ENCODE assay signal across 30 cellular contexts in genomic region chr15:74182131-74182530, GRCh38. TPM values are rescaled to one million over a fixed set of nuclear protein-coding genes. Genes with fewer than 3 reads are reported as not detected.
"Had no signal": no experiment of that assay in that cellular context is flagged by ENCODE, and none has a peak within 500 bp of the region (broad histone marks: within the 10 kb centered on the region; RNA-seq: fewer than 3 reads in every experiment).

No MANE protein-coding gene starts in this region.

- H3K36me3 Mint-ChIP-seq: activated naive CD4-positive, alpha-beta T cell treated with anti-CD3 and anti-CD28 coated beads, Interleukin-2, amount 50 U/mL, for 72 hours; stimulated activated memory B cell treated with anti-CD40 and anti-IgM and Interleukin-4, amounts not matched to agents 10 μg/mL and 1 μg/mL and 100 μg/mL, for 72 hours; T-cell had no signal

- H3K4me1 ChIP-seq: colonic mucosa, prostate gland had no signal

- H3K9me3 Mint-ChIP-seq: activated naive CD4-positive, alpha-beta T cell treated with anti-CD3 and anti-CD28 coated beads, Interleukin-2, amount 50 U/mL, for 72 hours; central memory CD8-positive, alpha-beta T cell; effector memory CD8-positive, alpha-beta T cell; nephron progenitor cell; stimulated activated memory B cell treated with anti-CD40 and anti-IgM and Interleukin-4, amounts not matched to agents 10 μg/mL and 1 μg/mL and 100 μg/mL, for 72 hours; T-cell; T-helper 2 cell treated with Interferon-gamma antibody and Interleukin-4, amounts not matched to agents 5 μg/mL and 100 μg/mL, for 36 hours had no signal

- H3K9me3 ChIP-seq: ascending aorta, colonic mucosa, gastrocnemius medialis, prostate gland, stomach, suprapubic skin, transverse colon, vagina had no signal

- H3K27ac ChIP-seq: ascending aorta, brain microvascular endothelial cell, colonic mucosa, dorsolateral prefrontal cortex, gastrocnemius medialis, prostate gland, skin epidermis, stomach, suprapubic skin, transverse colon, vagina, WERI-Rb-1 had no signal

- H3K27ac Mint-ChIP-seq: activated naive CD4-positive, alpha-beta T cell treated with anti-CD3 and anti-CD28 coated beads, Interleukin-2, amount 50 U/mL, for 72 hours; nephron progenitor cell; stimulated activated memory B cell treated with anti-CD40 and anti-IgM and Interleukin-4, amounts not matched to agents 10 μg/mL and 1 μg/mL and 100 μg/mL, for 72 hours; T-cell; T-helper 2 cell treated with Interferon-gamma antibody and Interleukin-4, amounts not matched to agents 5 μg/mL and 100 μg/mL, for 36 hours had no signal

- H3K4me1 Mint-ChIP-seq: central memory CD8-positive, alpha-beta T cell; T-cell had no signal

- ATAC-seq: activated naive CD4-positive, alpha-beta T cell treated with anti-CD3 and anti-CD28 coated beads, Interleukin-2, amount 50 U/mL, for 72 hours; effector memory CD8-positive, alpha-beta T cell; esophagus mucosa; gastrocnemius medialis; stimulated activated memory B cell treated with anti-CD40 and anti-IgM and Interleukin-4, amounts not matched to agents 10 μg/mL and 1 μg/mL and 100 μg/mL, for 72 hours; T-cell had no signal

- H3K36me3 ChIP-seq: ascending aorta, brain microvascular endothelial cell, colonic mucosa, gastrocnemius medialis, prostate gland, stomach, suprapubic skin, transverse colon, vagina had no signal

- H3K4me3 Mint-ChIP-seq: central memory CD8-positive, alpha-beta T cell; effector memory CD8-positive, alpha-beta T cell; nephron progenitor cell; stimulated activated memory B cell treated with anti-CD40 and anti-IgM and Interleukin-4, amounts not matched to agents 10 μg/mL and 1 μg/mL and 100 μg/mL, for 72 hours; T-cell; T-helper 2 cell treated with Interferon-gamma antibody and Interleukin-4, amounts not matched to agents 5 μg/mL and 100 μg/mL, for 36 hours had no signal

- H3K27me3 ChIP-seq: ascending aorta, brain microvascular endothelial cell, colonic mucosa, dorsolateral prefrontal cortex, gastrocnemius medialis, stomach, suprapubic skin, transverse colon, vagina had no signal

- DNase-seq: activated CD4-positive, alpha-beta T cell treated with anti-CD3 and anti-CD28 coated beads, Interleukin-2, amount 50 U/mL, for 1 hour; activated CD4-positive, CD25-positive, alpha-beta regulatory T cell treated with anti-CD3 and anti-CD28 coated beads, Interleukin-2, amount 50 U/mL, for 72 hours; activated T-cell treated with anti-CD3 and anti-CD28 coated beads, Interleukin-2, amount 50 U/mL, for 1 hour; brain microvascular endothelial cell; colonic mucosa; effector memory CD8-positive, alpha-beta T cell; gastrocnemius medialis; head of caudate nucleus; islet precursor cell; mammary epithelial cell; nephron progenitor cell; stimulated activated CD4-positive, alpha-beta T cell treated with anti-CD3 and anti-CD28 coated beads, Interleukin-15, amount 100 ng/mL, for 24 hours; stomach; T-cell; transverse colon; WERI-Rb-1 had no signal

- H3K4me3 ChIP-seq: ascending aorta, colonic mucosa, dorsolateral prefrontal cortex, gastrocnemius medialis, prostate gland, skin epidermis, stomach, suprapubic skin, transverse colon, vagina had no signal

RNA-seq across cellular contexts. Expression of gene ISLR, which starts 8.6 kb away (rescaled TPM):
- total RNA-seq: activated naive CD4-positive, alpha-beta T cell treated with anti-CD3 and anti-CD28 coated beads, Interleukin-2, amount 50 U/mL, for 72 hours; endothelial cell of umbilical vein had no signal
- polyA plus RNA-seq: endothelial cell of umbilical vein had no signal

RNA-seq across cellular contexts. Expression of gene STRA6, which starts 20.5 kb away (rescaled TPM):
- total RNA-seq: ascending aorta, colonic mucosa, endothelial cell of umbilical vein, gastrocnemius medialis, myocyte, T-cell, transverse colon had no signal
- polyA plus RNA-seq: endothelial cell of umbilical vein had no signal

RNA-seq across cellular contexts. Expression of gene ISLR2, which starts 51.7 kb away (rescaled TPM):
- total RNA-seq: activated naive CD4-positive, alpha-beta T cell treated with anti-CD3 and anti-CD28 coated beads, Interleukin-2, amount 50 U/mL, for 72 hours; endothelial cell of umbilical vein; myocyte had no signal
- polyA plus RNA-seq: endothelial cell of umbilical vein, mammary epithelial cell had no signal

RNA-seq across cellular contexts. Expression of gene CCDC33, which starts 54.0 kb away (rescaled TPM):
- total RNA-seq: activated naive CD4-positive, alpha-beta T cell treated with anti-CD3 and anti-CD28 coated beads, Interleukin-2, amount 50 U/mL, for 72 hours; ascending aorta; endothelial cell of umbilical vein; gastrocnemius medialis; mammary epithelial cell; myocyte; osteocyte; T-cell; vagina had no signal
- polyA plus RNA-seq: endothelial cell of umbilical vein, stomach had no signal
